ENCODE assay signal across 1 cellular context in the genomic region with DNA sequence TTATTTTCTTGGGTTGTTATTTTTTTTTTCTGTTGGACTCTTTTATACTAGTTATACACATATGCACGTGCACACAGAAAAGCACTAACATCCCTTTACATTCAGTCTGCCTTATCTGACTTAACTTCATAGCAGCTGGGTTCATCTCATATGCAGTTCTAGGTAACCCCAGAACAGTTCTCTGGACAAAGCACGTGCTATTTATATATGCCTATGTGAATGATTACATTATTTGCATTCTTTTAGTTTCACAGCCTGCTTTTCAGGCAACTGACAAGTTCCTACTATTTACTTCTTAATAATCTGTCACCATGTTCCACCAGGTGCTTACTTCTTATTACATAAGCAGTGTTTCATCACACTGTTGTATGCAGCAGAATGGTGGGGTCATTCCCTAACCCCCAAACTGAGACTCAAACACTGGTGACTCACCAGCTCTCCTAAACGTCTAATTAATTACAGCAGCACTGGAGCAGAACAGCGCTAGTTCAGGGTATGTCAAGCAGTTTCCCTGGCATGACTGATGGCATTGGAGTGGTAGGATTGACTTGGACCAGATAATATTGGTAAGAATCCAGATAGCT.
TF ChIP-seq lines count a peak whose summit lies in the region.

No MANE protein-coding gene starts in this region.

TF ChIP-seq in HEK293, 187 proteins besides CTCF, POLR2A, EP300 and RAD21 (continued from another document):
- TF ChIP-seq ZNF202 (tag by site-specific recombination; IDR thresholded peaks at IDR 0.05; ENCODE audit: borderline replicate concordance) (no peak), GLI2 (tag by site-specific recombination; IDR thresholded peaks at IDR 0.05; ENCODE audit: borderline replicate concordance, low read depth) (no peak), ZNF654 (tag by site-specific recombination; IDR thresholded peaks at IDR 0.05; ENCODE audit: low read depth) (no peak), ZNF311 (tag by site-specific recombination; IDR thresholded peaks at IDR 0.05; ENCODE audit: borderline replicate concordance) (no peak), RBAK (tag by site-specific recombination; IDR thresholded peaks at IDR 0.05) (no peak), SP7 (tag by site-specific recombination; IDR thresholded peaks at IDR 0.05) (0 out of 2 replicates have a peak, but pooled peaks have one; percentile 19), ZNF776 (tag by site-specific recombination; IDR thresholded peaks at IDR 0.05; ENCODE audit: borderline replicate concordance) (no peak), ZNF660 (tag by site-specific recombination; IDR thresholded peaks at IDR 0.05) (0 out of 2 replicates have a peak, but pooled peaks have one; percentile 24)
- TF ChIP-seq, protein P1, sequence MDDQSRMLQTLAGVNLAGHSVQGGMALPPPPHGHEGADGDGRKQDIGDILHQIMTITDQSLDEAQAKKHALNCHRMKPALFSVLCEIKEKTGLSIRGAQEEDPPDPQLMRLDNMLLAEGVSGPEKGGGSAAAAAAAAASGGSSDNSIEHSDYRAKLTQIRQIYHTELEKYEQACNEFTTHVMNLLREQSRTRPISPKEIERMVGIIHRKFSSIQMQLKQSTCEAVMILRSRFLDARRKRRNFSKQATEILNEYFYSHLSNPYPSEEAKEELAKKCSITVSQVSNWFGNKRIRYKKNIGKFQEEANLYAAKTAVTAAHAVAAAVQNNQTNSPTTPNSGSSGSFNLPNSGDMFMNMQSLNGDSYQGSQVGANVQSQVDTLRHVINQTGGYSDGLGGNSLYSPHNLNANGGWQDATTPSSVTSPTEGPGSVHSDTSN (CRISPR knock-in tag; IDR thresholded peaks at IDR 0.05), result no peak
